In the genomic region with DNA sequence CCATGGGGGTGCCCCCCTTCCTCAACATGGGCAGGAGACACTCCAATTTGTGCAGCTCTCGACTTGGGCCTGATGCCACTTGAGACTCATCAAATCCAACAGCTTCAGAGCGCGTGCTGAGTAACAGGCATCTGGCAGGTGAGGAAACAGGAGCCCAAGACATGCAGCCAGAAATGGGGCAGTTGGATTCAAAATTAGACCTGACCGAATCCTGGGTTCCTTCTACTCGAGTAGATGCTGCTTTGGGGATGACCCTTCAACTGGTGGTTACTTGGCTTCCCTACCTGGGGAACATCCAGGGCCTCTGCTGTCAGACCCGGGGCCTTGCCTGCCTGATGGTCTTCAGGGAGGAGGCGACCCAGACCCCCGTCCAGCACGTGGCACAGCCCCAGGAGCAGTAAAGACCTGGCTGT, we compare ENCODE assay signal across 7 cellular contexts. TPM values are rescaled to one million over a fixed set of nuclear protein-coding genes. Genes with fewer than 3 reads are reported as not detected.
DNase-seq lines count a peak whose midpoint lies in the region; ATAC-seq, FAIRE-seq and TF ChIP-seq lines count a peak whose summit lies in the region.
"Had no signal": no experiment of that assay in that cellular context is flagged by ENCODE, and none has a peak within 500 bp of the region (broad histone marks: within the 10 kb centered on the region; RNA-seq: fewer than 3 reads in every experiment).

No MANE protein-coding gene starts in this region.

- no peak for TF ChIP-seq CTCF in astrocyte (IDR thresholded peaks at IDR 0.05; ENCODE audit: insufficient read depth, low read depth, low read length)
- TF ChIP-seq CTCF in left lung (IDR thresholded peaks at IDR 0.05), result no peak

- H3K36me3 Mint-ChIP-seq in astrocyte (ENCODE audit: low read depth, unreplicated experiment), result no peaks in the 10 kb centered on the region

- no peak overlapping the region for H2AFZ ChIP-seq in ACC112 (ENCODE audit: low read length, unreplicated experiment)
- no peak overlapping the region for H2AFZ ChIP-seq in astrocyte (ENCODE audit: low read depth, low read length)

- peak overlapping the region; percentile 63 for H3K4me2 ChIP-seq in astrocyte (ENCODE audit: low read length)

- peak overlapping the region; percentile 71; the same call in 1 of the 2 replicates for H3K4me3 ChIP-seq in ACC112 (ENCODE audit: low read depth, low read length)
- H3K4me3 ChIP-seq in astrocyte (ENCODE audit: insufficient read depth, low read depth, low read length), result no peak overlapping the region
- H3K4me3 ChIP-seq in left lung, result no peak overlapping the region

- TF ChIP-seq EP300 in Ishikawa (IDR thresholded peaks at IDR 0.05; ENCODE audit: borderline replicate concordance), result no peak

- FAIRE-seq in astrocyte (lab: Jason Lieb, UNC), result no peak

- no peak overlapping the region for H3K27ac Mint-ChIP-seq in astrocyte (ENCODE audit: unreplicated experiment)

- H3K27ac ChIP-seq in ACC112 (ENCODE audit: low read depth, low read length), result no peak overlapping the region
- H3K27ac ChIP-seq in astrocyte (ENCODE audit: low read depth, low read length), result no peak overlapping the region
- no peak overlapping the region for H3K27ac ChIP-seq in left lung

- H3K9me3 ChIP-seq in astrocyte (ENCODE audit: insufficient read depth, low read depth, low read length) (no peaks in the 10 kb centered on the region), left lung (no peaks in the 10 kb centered on the region)

- H3K4me3 Mint-ChIP-seq in astrocyte (ENCODE audit: unreplicated experiment), result no peak overlapping the region

- peaks cover 19% of the 10 kb centered on the region for H3K4me1 ChIP-seq in ACC112 (ENCODE audit: control insufficient read depth, insufficient read depth, low read length, unreplicated experiment)
- H3K4me1 ChIP-seq in astrocyte (ENCODE audit: insufficient read depth, low read length), result peaks cover 30% of the 10 kb centered on the region
- H3K4me1 ChIP-seq in left lung, result peaks cover 21 to 69% of the 10 kb centered on the region in 2 donors

- H3K9me3 Mint-ChIP-seq in astrocyte (ENCODE audit: unreplicated experiment), result no peaks in the 10 kb centered on the region

- intact Hi-C loops in left lung (cut with DNase I), result no loop called here

- H3K9ac ChIP-seq in astrocyte (ENCODE audit: low read length), result no peak overlapping the region

- H4K20me1 ChIP-seq in astrocyte (ENCODE audit: insufficient read depth, low read length), result peaks cover 18% of the 10 kb centered on the region

- no peak for TF ChIP-seq RAD21 in Ishikawa (IDR thresholded peaks at IDR 0.05; ENCODE audit: low read depth)

- H3K4me1 Mint-ChIP-seq in astrocyte (ENCODE audit: low read depth, unreplicated experiment), result peaks cover 3% of the 10 kb centered on the region

- H3K79me2 ChIP-seq in ACC112 (ENCODE audit: control insufficient read depth, insufficient read depth, low read length, unreplicated experiment), result peaks cover 3% of the 10 kb centered on the region
- no peaks in the 10 kb centered on the region for H3K79me2 ChIP-seq in astrocyte (ENCODE audit: insufficient read depth, low read length)

- no peaks in the 10 kb centered on the region for H3K27me3 ChIP-seq in ACC112 (ENCODE audit: insufficient read depth, low read length)
- no peaks in the 10 kb centered on the region for H3K27me3 ChIP-seq in astrocyte (ENCODE audit: insufficient read depth, low read length)
- H3K27me3 ChIP-seq in left lung, result peaks cover 0 to 82% of the 10 kb centered on the region in 2 donors

- DNase-seq in astrocyte (ENCODE audit: low read depth) (no peak), left lung (no peak), glomerular visceral epithelial cell (ENCODE audit: extremely low spot score) (no peak)
- DNase-seq: left cardiac atrium had no signal

- H3K36me3 ChIP-seq in ACC112 (ENCODE audit: insufficient read depth, low read length), result no peaks in the 10 kb centered on the region
- no peaks in the 10 kb centered on the region for H3K36me3 ChIP-seq in astrocyte (ENCODE audit: insufficient read depth, low read length)
- no peaks in the 10 kb centered on the region for H3K36me3 ChIP-seq in left lung

- ATAC-seq in left lung (no peak), HG03280 (IDR thresholded peaks at IDR 0.05; ENCODE audit: unreplicated experiment) (no peak)

- peaks cover 12% of the 10 kb centered on the region for H3K27me3 Mint-ChIP-seq in astrocyte (ENCODE audit: low read depth, unreplicated experiment)

TF ChIP-seq in Ishikawa, 13 proteins besides CTCF, POLR2A, EP300 and RAD21:
- TF ChIP-seq, protein P1, sequence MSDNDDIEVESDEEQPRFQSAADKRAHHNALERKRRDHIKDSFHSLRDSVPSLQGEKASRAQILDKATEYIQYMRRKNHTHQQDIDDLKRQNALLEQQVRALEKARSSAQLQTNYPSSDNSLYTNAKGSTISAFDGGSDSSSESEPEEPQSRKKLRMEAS (IDR thresholded peaks at IDR 0.05), result peak; percentile 30
- TF ChIP-seq, protein P2, sequence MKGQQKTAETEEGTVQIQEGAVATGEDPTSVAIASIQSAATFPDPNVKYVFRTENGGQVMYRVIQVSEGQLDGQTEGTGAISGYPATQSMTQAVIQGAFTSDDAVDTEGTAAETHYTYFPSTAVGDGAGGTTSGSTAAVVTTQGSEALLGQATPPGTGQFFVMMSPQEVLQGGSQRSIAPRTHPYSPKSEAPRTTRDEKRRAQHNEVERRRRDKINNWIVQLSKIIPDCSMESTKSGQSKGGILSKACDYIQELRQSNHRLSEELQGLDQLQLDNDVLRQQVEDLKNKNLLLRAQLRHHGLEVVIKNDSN (IDR thresholded peaks at IDR 0.05), result no peak
TF ChIP-seq in Ishikawa: peak in this region for 1.

RNA-seq across cellular contexts. Expression of a gene that starts 0.5 kb away (rescaled TPM):
- total RNA-seq in astrocyte, result 1.1 and 1.3 TPM in 2 replicates
- total RNA-seq in left lung, result 1 to 10 TPM in 1 of 2 donors, not detected in 1; 1.7 TPM

RNA-seq across cellular contexts. Expression of a gene that starts 4.3 kb away (rescaled TPM):
- total RNA-seq in astrocyte (12.8 and 13.4 TPM in 2 replicates), left lung (10 to 100 TPM; 37.1 to 41.4 TPM)

RNA-seq across cellular contexts. Expression of a gene that starts 10.7 kb away (rescaled TPM):
- 5.8 and 6.0 TPM in 2 replicates for total RNA-seq in astrocyte
- 1 to 10 TPM; 4.0 to 6.5 TPM for total RNA-seq in left lung

RNA-seq across cellular contexts. Expression of a gene that starts 41.4 kb away (rescaled TPM):
- total RNA-seq in astrocyte (5.5 and 6.4 TPM in 2 replicates), left lung (1 to 10 TPM; 4.7 to 8.0 TPM)

RNA-seq across cellular contexts. Expression of a gene that starts 43.1 kb away (rescaled TPM):
- total RNA-seq in astrocyte (311 TPM in 2 replicates), left lung (100 to 1,000 TPM; 296 to 333 TPM)
